Comparison of ENCODE assay signal across 25 cellular contexts in genomic region chr1:243739335-243740003, GRCh38.
DNase-seq lines count a peak whose midpoint lies in the region; ATAC-seq, FAIRE-seq and TF ChIP-seq lines count a peak whose summit lies in the region.
"Had no signal": no experiment of that assay in that cellular context is flagged by ENCODE, and none has a peak within 500 bp of the region (broad histone marks: within the 10 kb centered on the region; RNA-seq: fewer than 3 reads in every experiment).

No MANE protein-coding gene starts in this region.

- FAIRE-seq in G401.6 (lab: Jason Lieb, UNC), result peak; percentile 94

- H3K27ac Mint-ChIP-seq in T-helper 17 cell (peak overlapping the region; percentile 12), endothelial cell (ENCODE audit: unreplicated experiment) (peak overlapping the region; percentile 81), mesothelial cell of epicardium (peak overlapping the region; percentile 68)
- H3K27ac Mint-ChIP-seq: activated B cell treated with CpG ODN at 0.5 μM for 24 hours; activated naive CD8-positive, alpha-beta T cell treated with anti-CD3 and anti-CD28 coated beads, Interleukin-2, amount 10 ng/mL, durations not matched to agents 7 days and 5 days; activated T-helper 17 cell treated with anti-CD3 and anti-CD28 coated beads, Interleukin-2, amount 50 U/mL, for 72 hours; CD4-positive, CD25-positive, alpha-beta regulatory T cell; T-helper 1 cell treated with Interleukin-12 subunit alpha and Interleukin-12 subunit beta and Interleukin-4 antibody, amounts not matched to agents 30 μg/mL and 1 μg/mL, for 36 hours had no signal

- no peaks in the 10 kb centered on the region for H3K36me3 Mint-ChIP-seq in T-helper 17 cell (ENCODE audit: low read depth)
- H3K36me3 Mint-ChIP-seq in endothelial cell (ENCODE audit: low read depth, unreplicated experiment), result no peaks in the 10 kb centered on the region
- H3K36me3 Mint-ChIP-seq in mesothelial cell of epicardium, result peaks cover 14% of the 10 kb centered on the region

- DNase-seq in T-helper 17 cell (no peak), endothelial cell (ENCODE audit: low spot score) (no peak), mesothelial cell of epicardium (ENCODE audit: low spot score in 2 of 2, unreplicated experiment in 2 of 2) (no peak), foreskin melanocyte (no peak)
- DNase-seq in NK-92 treated with Interleukin-12 subunit alpha and Interleukin-12 subunit beta, amount 100 ng/mL, for 24 hours (lab: John Stamatoyannopoulos, UW), result no peak
- DNase-seq in stimulated activated CD4-positive, alpha-beta T cell treated with anti-CD3 and anti-CD28 coated beads, Interleukin-4, amount 100 ng/mL, for 1 hour, result no peak
- DNase-seq: activated B cell treated with CpG ODN at 0.5 μM for 24 hours; activated naive CD8-positive, alpha-beta T cell treated with anti-CD3 and anti-CD28 coated beads, Interleukin-2, amount 10 ng/mL, durations not matched to agents 7 days and 5 days; CD4-positive, CD25-positive, alpha-beta regulatory T cell; central memory CD4-positive, alpha-beta T cell; DMS79; effector memory CD4-positive, alpha-beta T cell; heart right ventricle; Kasumi-1; kidney glomerular epithelial cell; NCI-H1105; NCI-H69; occipital lobe; SIG-M5; stimulated activated CD4-positive, alpha-beta T cell treated with anti-CD3 and anti-CD28 coated beads, Interleukin-2, amount 100 ng/mL, for 48 hours; uterus had no signal

- no peaks in the 10 kb centered on the region for H3K9me3 ChIP-seq in T-helper 17 cell (ENCODE audit: control insufficient read depth, low read length, poor library complexity, severe bottlenecking)
- H3K9me3 ChIP-seq: heart right ventricle, uterus had no signal

- H3K27me3 Mint-ChIP-seq in T-helper 17 cell (no peaks in the 10 kb centered on the region), endothelial cell (ENCODE audit: unreplicated experiment) (no peaks in the 10 kb centered on the region), mesothelial cell of epicardium (ENCODE audit: low read depth) (no peaks in the 10 kb centered on the region)
- H3K27me3 Mint-ChIP-seq: activated B cell treated with CpG ODN at 0.5 μM for 24 hours; activated naive CD8-positive, alpha-beta T cell treated with anti-CD3 and anti-CD28 coated beads, Interleukin-2, amount 10 ng/mL, durations not matched to agents 7 days and 5 days; activated T-helper 17 cell treated with anti-CD3 and anti-CD28 coated beads, Interleukin-2, amount 50 U/mL, for 72 hours had no signal

- no peak for ATAC-seq in T-helper 17 cell
- ATAC-seq in GM19035 (IDR thresholded peaks at IDR 0.05; ENCODE audit: unreplicated experiment), result no peak
- ATAC-seq: activated T-helper 17 cell treated with anti-CD3 and anti-CD28 coated beads, Interleukin-2, amount 50 U/mL, for 72 hours had no signal

- H3K4me3 Mint-ChIP-seq in T-helper 17 cell, result no peak overlapping the region
- H3K4me3 Mint-ChIP-seq in endothelial cell (ENCODE audit: unreplicated experiment), result no peak overlapping the region
- no peak overlapping the region for H3K4me3 Mint-ChIP-seq in mesothelial cell of epicardium
- H3K4me3 Mint-ChIP-seq: activated B cell treated with CpG ODN at 0.5 μM for 24 hours; activated naive CD8-positive, alpha-beta T cell treated with anti-CD3 and anti-CD28 coated beads, Interleukin-2, amount 10 ng/mL, durations not matched to agents 7 days and 5 days; activated T-helper 17 cell treated with anti-CD3 and anti-CD28 coated beads, Interleukin-2, amount 50 U/mL, for 72 hours; CD4-positive, CD25-positive, alpha-beta regulatory T cell; T-helper 1 cell treated with Interleukin-12 subunit alpha and Interleukin-12 subunit beta and Interleukin-4 antibody, amounts not matched to agents 30 μg/mL and 1 μg/mL, for 36 hours had no signal

- TF ChIP-seq CTCF in endothelial cell (IDR thresholded peaks at IDR 0.05; ENCODE audit: unreplicated experiment), result no peak
- TF ChIP-seq CTCF in mesothelial cell of epicardium (IDR thresholded peaks at IDR 0.05; ENCODE audit: unreplicated experiment), result no peak

- H3K4me1 Mint-ChIP-seq in T-helper 17 cell, result peaks cover 25% of the 10 kb centered on the region
- peaks cover 13% of the 10 kb centered on the region for H3K4me1 Mint-ChIP-seq in endothelial cell (ENCODE audit: unreplicated experiment)
- peaks cover 17% of the 10 kb centered on the region for H3K4me1 Mint-ChIP-seq in mesothelial cell of epicardium

- H3K9me3 Mint-ChIP-seq in endothelial cell (ENCODE audit: unreplicated experiment) (no peaks in the 10 kb centered on the region), mesothelial cell of epicardium (peaks cover 14% of the 10 kb centered on the region)
- H3K9me3 Mint-ChIP-seq: activated B cell treated with CpG ODN at 0.5 μM for 24 hours; activated naive CD8-positive, alpha-beta T cell treated with anti-CD3 and anti-CD28 coated beads, Interleukin-2, amount 10 ng/mL, durations not matched to agents 7 days and 5 days; activated T-helper 17 cell treated with anti-CD3 and anti-CD28 coated beads, Interleukin-2, amount 50 U/mL, for 72 hours; T-helper 1 cell treated with Interleukin-12 subunit alpha and Interleukin-12 subunit beta and Interleukin-4 antibody, amounts not matched to agents 30 μg/mL and 1 μg/mL, for 36 hours had no signal

Comparison
In these comparisons a context has a peak if more than half of its experiments do, and no peak if none do; other contexts are left out.
1. H3K27ac Mint-ChIP-seq: peak in every context shown above with its lines; median percentile 81 in endothelial cell; 68 in mesothelial cell of epicardium; 12 in T-helper 17 cell.